Comparison of ENCODE assay signal across 8 cellular contexts in genomic region chr22:35539487-35539886, GRCh38. TPM values are rescaled to one million over a fixed set of nuclear protein-coding genes. Genes with fewer than 3 reads are reported as not detected.
DNase-seq lines count a peak whose midpoint lies in the region; ATAC-seq, FAIRE-seq and TF ChIP-seq lines count a peak whose summit lies in the region.

No MANE protein-coding gene starts in this region.

- no peaks in the 10 kb centered on the region for H3K36me3 Mint-ChIP-seq in naive thymus-derived CD8-positive, alpha-beta T cell

- FAIRE-seq in GM19239 (lab: Jason Lieb, UNC): no peak

- POLR2A ChIA-PET in HEK293 (lab: Yijun Ruan, JAX): no interaction called here
- POLR2A ChIA-PET in naive thymus-derived CD8-positive, alpha-beta T cell (lab: Charles Lee): no interaction called here

- H3K9me3 Mint-ChIP-seq in naive thymus-derived CD8-positive, alpha-beta T cell: no peaks in the 10 kb centered on the region

- DNase-seq in AG10803 (ENCODE audit: low read depth) (no peak), astrocyte of the cerebellum (ENCODE audit: low read depth) (no peak), kidney glomerular epithelial cell (lab: John Stamatoyannopoulos, UW) (no peak), GM19239 (ENCODE audit: insufficient read length, low spot score) (no peak)
- DNase-seq in naive thymus-derived CD8-positive, alpha-beta T cell: no peak
- no peak for DNase-seq in stimulated activated naive CD4-positive, alpha-beta T cell treated with Interleukin-2 at 50 U/mL for 16 hours (lab: John Stamatoyannopoulos, UW)

- no peak for ATAC-seq in naive thymus-derived CD8-positive, alpha-beta T cell
- ATAC-seq in HG03432 (IDR thresholded peaks at IDR 0.05; ENCODE audit: unreplicated experiment): no peak

- no peaks in the 10 kb centered on the region for H3K36me3 ChIP-seq in HEK293 (ENCODE audit: control insufficient read depth in 2 of 2, insufficient read depth in 1 of 2, low read length in 2 of 2)

- H3K4me1 ChIP-seq in HEK293 (ENCODE audit: control insufficient read depth, insufficient read depth, low read length): no peaks in the 10 kb centered on the region; the same call in 1 of the 2 replicates

- TF ChIP-seq CTCF in AG10803 (conservative IDR thresholded peaks at IDR 0.05; ENCODE audit: low read length) (no peak), HEK293 (tag by site-specific recombination; IDR thresholded peaks at IDR 0.05) (no peak), astrocyte of the cerebellum (IDR thresholded peaks at IDR 0.05; ENCODE audit: low read depth, low read length, missing control alignments) (no peak)

- in situ Hi-C loops in astrocyte of the cerebellum (cut with HindIII; ENCODE audit: low sequenced_read_pairs): loop anchor here (5.0 kb wide), 1 partner anchor 67 kb away; no protein-coding TSS in a partner anchor

- peak overlapping the region in 5 of 10 donors; percentile 18 to 61 (median 34) for H3K27ac Mint-ChIP-seq in naive thymus-derived CD8-positive, alpha-beta T cell

- H3K9me3 ChIP-seq in HEK293 (ENCODE audit: control insufficient read depth, insufficient read depth, low read depth, low read length): no peaks in the 10 kb centered on the region

- peaks cover 14 to 33% (median 21%) of the 10 kb centered on the region in 5 donors for H3K27me3 Mint-ChIP-seq in naive thymus-derived CD8-positive, alpha-beta T cell

- H3K4me1 Mint-ChIP-seq in naive thymus-derived CD8-positive, alpha-beta T cell: peaks cover 11 to 25% (median 21%) of the 10 kb centered on the region in 4 donors

- CTCF ChIA-PET in HEK293 (lab: Yijun Ruan, JAX): interaction anchor here (0.7 to 4.1 kb wide), 7 partner anchors 10 to 58 kb away, joined by 3 to 26 read pairs (median 6); no protein-coding TSS in a partner anchor

- H3K4me3 Mint-ChIP-seq in naive thymus-derived CD8-positive, alpha-beta T cell: peak overlapping the region; percentile 58 to 79 (median 70)

- H3K27ac ChIP-seq in HEK293 (ENCODE audit: extremely low read depth, low read depth, low read length): no peak overlapping the region

- H3K4me3 ChIP-seq in AG10803 (ENCODE audit: low read length) (peak overlapping the region; percentile 39), HEK293 (ENCODE audit: low read depth, low read length) (no peak overlapping the region), astrocyte of the cerebellum (ENCODE audit: low read depth, low read length) (peak overlapping the region; percentile 42)

TF ChIP-seq in HEK293, 187 proteins besides CTCF, POLR2A, EP300 and RAD21:
- TF ChIP-seq ZNF221 (tag by site-specific recombination; IDR thresholded peaks at IDR 0.05; ENCODE audit: borderline replicate concordance) (no peak), PRDM1 (tag by site-specific recombination; IDR thresholded peaks at IDR 0.05) (peak; percentile 93)
TF ChIP-seq in HEK293: peak in this region for 1.

RNA-seq across cellular contexts. Expression of gene RASD2, which starts 1.1 kb away (rescaled TPM):
- not detected for total RNA-seq in naive thymus-derived CD8-positive, alpha-beta T cell
- under 1 TPM in 1 of 3 donors, not detected in 2; 0.11 TPM for polyA plus RNA-seq in naive thymus-derived CD8-positive, alpha-beta T cell
